In genomic region chr12:120397827-120398563, GRCh38 we compare ENCODE assay signal across 16 cellular contexts. TPM values are rescaled to one million over a fixed set of nuclear protein-coding genes. Genes with fewer than 3 reads are reported as not detected.
DNase-seq lines count a peak whose midpoint lies in the region; ATAC-seq lines count a peak whose summit lies in the region.
"Had no signal": no experiment of that assay in that cellular context is flagged by ENCODE, and none has a peak within 500 bp of the region (broad histone marks: within the 10 kb centered on the region; RNA-seq: fewer than 3 reads in every experiment).

No MANE protein-coding gene starts in this region.

- H3K9me3 Mint-ChIP-seq in naive thymus-derived CD4-positive, alpha-beta T cell = no peaks in the 10 kb centered on the region
- H3K9me3 Mint-ChIP-seq: activated T-helper 17 cell treated with anti-CD3 and anti-CD28 coated beads, Interleukin-2, amount 50 U/mL, for 72 hours; naive thymus-derived CD8-positive, alpha-beta T cell had no signal

- H3K27ac Mint-ChIP-seq in naive thymus-derived CD4-positive, alpha-beta T cell = no peak overlapping the region
- H3K27ac Mint-ChIP-seq: activated T-helper 17 cell treated with anti-CD3 and anti-CD28 coated beads, Interleukin-2, amount 50 U/mL, for 72 hours; naive thymus-derived CD8-positive, alpha-beta T cell had no signal

- peak overlapping the region; percentile 18 for H2BK12ac ChIP-seq in neuronal stem cell (ENCODE audit: low read length)

- H3K79me1 ChIP-seq in neuronal stem cell (ENCODE audit: low read depth, low read length) = no peaks in the 10 kb centered on the region

- ATAC-seq in naive thymus-derived CD4-positive, alpha-beta T cell = no peak
- ATAC-seq: activated T-helper 17 cell treated with anti-CD3 and anti-CD28 coated beads, Interleukin-2, amount 50 U/mL, for 72 hours; left ventricle myocardium superior; naive thymus-derived CD8-positive, alpha-beta T cell; sciatic nerve had no signal

- peaks cover 16 to 42% (median 31%) of the 10 kb centered on the region in 5 donors for H3K27me3 Mint-ChIP-seq in naive thymus-derived CD4-positive, alpha-beta T cell

- H3K27ac ChIP-seq in neuronal stem cell (replicated peaks; ENCODE audit: low read length) = peak overlapping the region; percentile 89
- H3K27ac ChIP-seq in naive thymus-derived CD4-positive, alpha-beta T cell (ENCODE audit: low read depth, low read length) = no peak overlapping the region

- H3K4me3 ChIP-seq in endocrine pancreas (ENCODE audit: control insufficient read depth, insufficient read depth, low read length) (no peak overlapping the region), neuronal stem cell (ENCODE audit: low read length in 2 of 2) (no peak overlapping the region)
- no peak overlapping the region for H3K4me3 ChIP-seq in naive thymus-derived CD4-positive, alpha-beta T cell (ENCODE audit: low read length)
- H3K4me3 ChIP-seq: MG63 had no signal

- no peak overlapping the region for H3K14ac ChIP-seq in neuronal stem cell (ENCODE audit: low read length)

- H3K4ac ChIP-seq in neuronal stem cell (ENCODE audit: low read length) = no peak overlapping the region

- H3K4me3 Mint-ChIP-seq in naive thymus-derived CD4-positive, alpha-beta T cell = no peak overlapping the region
- H3K4me3 Mint-ChIP-seq: activated T-helper 17 cell treated with anti-CD3 and anti-CD28 coated beads, Interleukin-2, amount 50 U/mL, for 72 hours; naive thymus-derived CD8-positive, alpha-beta T cell had no signal

- DNase-seq in COLO668 (lab: John Stamatoyannopoulos, UW; ENCODE audit: unreplicated experiment) (peak; percentile 18), NCI-H748 treated with DMSO at 0.1 percent for 48 hours (lab: John Stamatoyannopoulos, UW) (peak; percentile 38), neuronal stem cell (ENCODE audit: low spot score) (peak; percentile 91), COLO829 (ENCODE audit: low spot score) (no peak), UCSD-AML1 (lab: John Stamatoyannopoulos, UW; ENCODE audit: unreplicated experiment) (no peak), DMS153 (lab: John Stamatoyannopoulos, UW) (no peak)
- no peak for DNase-seq in naive thymus-derived CD4-positive, alpha-beta T cell
- DNase-seq: amniotic stem cell, dermis blood vessel endothelial cell, DMS 273 treated with DMSO at 0.1 percent for 48 hours, left ventricle myocardium superior, MG63 had no signal

- no peaks in the 10 kb centered on the region for H3K27me3 ChIP-seq in endocrine pancreas (ENCODE audit: control insufficient read depth, insufficient read depth, low read length)
- H3K27me3 ChIP-seq in neuronal stem cell (ENCODE audit: control insufficient read depth in 3 of 3, insufficient read depth in 3 of 3, low read depth in 1 of 3, low read length in 3 of 3) = no peaks in the 10 kb centered on the region
- H3K27me3 ChIP-seq in naive thymus-derived CD4-positive, alpha-beta T cell (ENCODE audit: control insufficient read depth in 2 of 2, insufficient read depth in 2 of 2, low read length in 2 of 2) = peaks cover 0 to 5% of the 10 kb centered on the region in 2 donors
- H3K27me3 ChIP-seq: MG63 had no signal

- H2BK15ac ChIP-seq in neuronal stem cell (ENCODE audit: low read length) = no peak overlapping the region

- peak overlapping the region; percentile 51 for H3K4me2 ChIP-seq in neuronal stem cell (ENCODE audit: insufficient read depth, low read length, poor library complexity, severe bottlenecking)

- peak overlapping the region; percentile 93 for H2BK5ac ChIP-seq in neuronal stem cell (ENCODE audit: low read length)

- peak overlapping the region; percentile 98 for H3K18ac ChIP-seq in neuronal stem cell (ENCODE audit: low read length)

- H4K91ac ChIP-seq in neuronal stem cell (ENCODE audit: low read depth, low read length, poor library complexity) = peak overlapping the region; percentile 19

- peaks cover 0 to 2% (median 0%) of the 10 kb centered on the region in 7 donors for H3K4me1 Mint-ChIP-seq in naive thymus-derived CD4-positive, alpha-beta T cell
- H3K4me1 Mint-ChIP-seq: activated T-helper 17 cell treated with anti-CD3 and anti-CD28 coated beads, Interleukin-2, amount 50 U/mL, for 72 hours had no signal

- H3K36me3 Mint-ChIP-seq in naive thymus-derived CD4-positive, alpha-beta T cell = no peaks in the 10 kb centered on the region
- H3K36me3 Mint-ChIP-seq: naive thymus-derived CD8-positive, alpha-beta T cell had no signal

- peak overlapping the region; percentile 59 for H2AFZ ChIP-seq in neuronal stem cell (ENCODE audit: low read length)

- H3K4me1 ChIP-seq in endocrine pancreas (ENCODE audit: control insufficient read depth, insufficient read depth, low read length) = no peaks in the 10 kb centered on the region
- peaks cover 30 to 46% of the 10 kb centered on the region in 2 donors for H3K4me1 ChIP-seq in neuronal stem cell (ENCODE audit: control insufficient read depth in 2 of 2, insufficient read depth in 1 of 2, low read depth in 1 of 2, low read length in 2 of 2)
- H3K4me1 ChIP-seq in naive thymus-derived CD4-positive, alpha-beta T cell (ENCODE audit: control insufficient read depth in 2 of 2, insufficient read depth in 2 of 2, low read length in 2 of 2) = no peaks in the 10 kb centered on the region

- no peaks in the 10 kb centered on the region for H3K9me3 ChIP-seq in endocrine pancreas (ENCODE audit: control insufficient read depth, low read length)
- no peaks in the 10 kb centered on the region for H3K9me3 ChIP-seq in neuronal stem cell (replicated peaks in 1 of 2; ENCODE audit: control insufficient read depth in 2 of 2, insufficient read depth in 1 of 2, low read depth in 1 of 2, low read length in 2 of 2)
- H3K9me3 ChIP-seq in naive thymus-derived CD4-positive, alpha-beta T cell (ENCODE audit: control insufficient read depth in 2 of 3, low read length in 3 of 3) = no peaks in the 10 kb centered on the region
- H3K9me3 ChIP-seq: MG63 had no signal

- no peak overlapping the region for H4K8ac ChIP-seq in neuronal stem cell (ENCODE audit: low read depth, low read length)

- H3K36me3 ChIP-seq in endocrine pancreas (ENCODE audit: control insufficient read depth, insufficient read depth, low read length) (no peaks in the 10 kb centered on the region), neuronal stem cell (replicated peaks in 1 of 2; ENCODE audit: control insufficient read depth in 2 of 2, insufficient read depth in 2 of 2, low read length in 2 of 2) (no peaks in the 10 kb centered on the region)
- no peaks in the 10 kb centered on the region for H3K36me3 ChIP-seq in naive thymus-derived CD4-positive, alpha-beta T cell (ENCODE audit: control insufficient read depth in 2 of 3, insufficient read depth in 3 of 3, low read length in 3 of 3)
- H3K36me3 ChIP-seq: MG63 had no signal

- H2BK120ac ChIP-seq in neuronal stem cell (ENCODE audit: low read depth, low read length) = peak overlapping the region; percentile 99

- H2AK5ac ChIP-seq in neuronal stem cell (ENCODE audit: low read depth, low read length) = peak overlapping the region; percentile 93

- CTCF ChIA-PET in naive thymus-derived CD4-positive, alpha-beta T cell (lab: Charles Lee) = no interaction called here

- WGBS in neuronal stem cell (ENCODE audit: extremely low coverage in 2 of 2, insufficient read length in 2 of 2, insufficient replicate concordance in 1 of 2), 2 donors = no CpG with 5 or more reads among the region's 32 CpGs

- intact Hi-C loops in naive thymus-derived CD4-positive, alpha-beta T cell (cut with micrococcal nuclease) = no loop called here

- POLR2A ChIA-PET in naive thymus-derived CD4-positive, alpha-beta T cell (lab: Charles Lee) = no interaction called here

- peak overlapping the region; percentile 33 for H3K9ac ChIP-seq in endocrine pancreas (ENCODE audit: control insufficient read depth, insufficient read depth, low read length)
- no peak overlapping the region for H3K9ac ChIP-seq in neuronal stem cell (ENCODE audit: low read depth, low read length, poor library complexity)

- H3K23ac ChIP-seq in neuronal stem cell (ENCODE audit: low read depth, low read length, poor library complexity) = peak overlapping the region; percentile 0

RNA-seq across cellular contexts. Expression of gene MSI1, which starts 29.0 kb away (rescaled TPM):
- 104 TPM for polyA plus RNA-seq in neuronal stem cell (2013, experiment 1 of 2)
- 105 TPM for polyA plus RNA-seq in neuronal stem cell (2013, experiment 2 of 2)
- not detected for total RNA-seq in naive thymus-derived CD4-positive, alpha-beta T cell
- polyA plus RNA-seq in naive thymus-derived CD4-positive, alpha-beta T cell = not detected
- total RNA-seq: dermis blood vessel endothelial cell; naive thymus-derived CD8-positive, alpha-beta T cell had no signal
- polyA plus RNA-seq: naive thymus-derived CD8-positive, alpha-beta T cell had no signal

RNA-seq across cellular contexts. Expression of gene COX6A1, which starts 39.9 kb away (rescaled TPM):
- polyA plus RNA-seq in neuronal stem cell (2013, experiment 1 of 2) = 664 TPM
- 679 TPM for polyA plus RNA-seq in neuronal stem cell (2013, experiment 2 of 2)
- 100 to 1,000 TPM; 118 to 270 (median 130) TPM for total RNA-seq in naive thymus-derived CD4-positive, alpha-beta T cell
- polyA plus RNA-seq in naive thymus-derived CD4-positive, alpha-beta T cell = 100 to 1,000 TPM; 648 to 782 TPM

RNA-seq across cellular contexts. Expression of gene TRIAP1, which starts 48.2 kb away (rescaled TPM):
- polyA plus RNA-seq in neuronal stem cell (2013, experiment 1 of 2) = 54.2 TPM
- polyA plus RNA-seq in neuronal stem cell (2013, experiment 2 of 2) = 55.2 TPM
- 10 to 100 TPM; 15.9 to 38.0 (median 19.6) TPM for total RNA-seq in naive thymus-derived CD4-positive, alpha-beta T cell
- polyA plus RNA-seq in naive thymus-derived CD4-positive, alpha-beta T cell = 10 to 100 TPM; 47.9 to 55.1 TPM

RNA-seq across cellular contexts. Expression of gene GATC, which starts 48.2 kb away (rescaled TPM):
- 27.6 TPM for polyA plus RNA-seq in neuronal stem cell (2013, experiment 1 of 2)
- polyA plus RNA-seq in neuronal stem cell (2013, experiment 2 of 2) = 28.7 TPM
- 10 to 100 TPM; 21.8 to 30.6 (median 26.9) TPM for total RNA-seq in naive thymus-derived CD4-positive, alpha-beta T cell
- polyA plus RNA-seq in naive thymus-derived CD4-positive, alpha-beta T cell = 10 to 100 TPM; 14.4 to 19.7 TPM

Comparison
In these comparisons a context has a peak if more than half of its experiments do, and no peak if none do; other contexts are left out.
1. DNase-seq: peak in COLO668 (single experiment), NCI-H748 treated with DMSO at 0.1 percent for 48 hours (single experiment) and neuronal stem cell (single experiment); none in COLO829 (single experiment), UCSD-AML1 (single experiment), DMS153 (single experiment) and naive thymus-derived CD4-positive, alpha-beta T cell (0 of 9).